In the genomic region with DNA sequence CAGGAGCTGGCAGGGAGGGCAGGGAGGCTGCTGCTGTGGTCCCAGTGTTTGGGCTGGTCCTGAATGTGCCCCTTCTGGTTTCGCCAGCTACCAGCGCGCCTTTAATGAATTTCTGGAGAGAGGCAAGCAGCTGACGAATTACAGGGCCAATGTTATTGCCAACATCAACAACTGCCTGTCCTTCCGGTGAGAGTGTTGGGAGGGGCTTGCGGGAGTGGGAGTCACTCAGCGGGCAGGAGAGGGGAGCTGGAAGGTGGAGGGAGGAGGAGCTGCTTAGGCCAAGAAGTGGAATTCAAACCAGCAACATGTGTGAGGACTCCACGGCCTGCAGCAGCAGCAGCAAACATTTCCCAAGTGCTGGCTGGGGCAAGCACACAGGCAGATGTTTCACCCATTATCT, we compare ENCODE assay signal across 12 cellular contexts. TPM values are rescaled to one million over a fixed set of nuclear protein-coding genes. Genes with fewer than 3 reads are reported as not detected.
DNase-seq lines count a peak whose midpoint lies in the region; ATAC-seq and TF ChIP-seq lines count a peak whose summit lies in the region.
"Had no signal": no experiment of that assay in that cellular context is flagged by ENCODE, and none has a peak within 500 bp of the region (broad histone marks: within the 10 kb centered on the region; RNA-seq: fewer than 3 reads in every experiment).

No MANE protein-coding gene starts in this region.

- peaks cover 21% of the 10 kb centered on the region for H3K27me3 Mint-ChIP-seq in nephron (ENCODE audit: low read depth)
- peaks cover 18% of the 10 kb centered on the region for H3K27me3 Mint-ChIP-seq in stimulated activated memory B cell treated with anti-CD40 and anti-IgM and Interleukin-4, amounts not matched to agents 10 μg/mL and 1 μg/mL and 100 μg/mL, for 72 hours

- POLR2A ChIA-PET in AG04450 (lab: Yijun Ruan, JAX), result interaction anchor here (0.5 to 1.3 kb wide), 3 partner anchors 13 to 203 kb away, joined by 3 to 7 read pairs (median 4); partner anchors contain the start of gene EIF5

- H3K27ac Mint-ChIP-seq in nephron, result peak overlapping the region; percentile 90 to 93 (median 93)
- H3K27ac Mint-ChIP-seq in stimulated activated memory B cell treated with anti-CD40 and anti-IgM and Interleukin-4, amounts not matched to agents 10 μg/mL and 1 μg/mL and 100 μg/mL, for 72 hours, result no peak overlapping the region

- DNase-seq in AG04450 (ENCODE audit: low read depth, low spot score) (peak; percentile 44), NCI-H1694 (lab: John Stamatoyannopoulos, UW) (peak; percentile 73), choroid plexus epithelial cell (ENCODE audit: low read depth) (peak; percentile 92), spleen (no peak)
- no peak for DNase-seq in activated CD4-positive, CD25-positive, alpha-beta regulatory T cell treated with anti-CD3 and anti-CD28 coated beads, Interleukin-2, amount 50 U/mL, for 72 hours
- DNase-seq: NCI-H1105 treated with DMSO at 0.1 percent for 48 hours had no signal

- H3K27me3 ChIP-seq in AG04450 (ENCODE audit: control insufficient read depth, insufficient read depth, low read length), result peaks cover 3% of the 10 kb centered on the region
- no peaks in the 10 kb centered on the region for H3K27me3 ChIP-seq in spleen (replicated peaks in 1 of 7)

- no peak for ATAC-seq in stimulated activated memory B cell treated with anti-CD40 and anti-IgM and Interleukin-4, amounts not matched to agents 10 μg/mL and 1 μg/mL and 100 μg/mL, for 72 hours
- no peak for ATAC-seq in GM18517 (IDR thresholded peaks at IDR 0.05; ENCODE audit: unreplicated experiment)

- H3K9me3 ChIP-seq in AG04450 (ENCODE audit: control insufficient read depth, insufficient read depth, low read length) (no peaks in the 10 kb centered on the region; the same call in 1 of the 2 replicates), spleen (no peaks in the 10 kb centered on the region)

- 77 to 89% (median 82%) methylated on average over 8 of the region's 8 CpGs for WGBS in spleen, 5 donors

- H3K27ac ChIP-seq in AG04450 (ENCODE audit: low read depth, low read length) (peak overlapping the region; percentile 39), spleen (no peak overlapping the region)
- H3K27ac ChIP-seq: C4-2B, parathyroid adenoma, SK-N-MC had no signal

- peaks cover 13% of the 10 kb centered on the region for H3K36me3 Mint-ChIP-seq in nephron (ENCODE audit: low read depth)
- H3K36me3 Mint-ChIP-seq in stimulated activated memory B cell treated with anti-CD40 and anti-IgM and Interleukin-4, amounts not matched to agents 10 μg/mL and 1 μg/mL and 100 μg/mL, for 72 hours, result peaks cover 6% of the 10 kb centered on the region

- peaks cover 10 to 77% (median 41%) of the 10 kb centered on the region in 6 donors for H3K4me1 ChIP-seq in spleen

- CTCF ChIA-PET in AG04450 (lab: Charles Lee), result interaction anchor here (2.3 kb wide), 1 partner anchor 26 kb away, joined by 8 read pairs; no protein-coding TSS in a partner anchor

- intact Hi-C loops in spleen (cut with DNase I; ENCODE audit: low total_unique reads), result no loop called here

- peaks cover 0 to 97% (median 44%) of the 10 kb centered on the region in 6 donors for H3K36me3 ChIP-seq in spleen

- TF ChIP-seq CTCF in AG04450 (IDR thresholded peaks at IDR 0.05; ENCODE audit: low read depth, low read length) (no peak), choroid plexus epithelial cell (conservative IDR thresholded peaks at IDR 0.05; ENCODE audit: low read depth, low read length) (no peak), nephron (IDR thresholded peaks at IDR 0.05; ENCODE audit: unreplicated experiment in 3 of 3) (no peak), spleen (IDR thresholded peaks at IDR 0.05 in 8 of 11, conservative IDR thresholded peaks at IDR 0.05 in 3 of 11) (no peak)

- H3K4me3 ChIP-seq in AG04450 (ENCODE audit: low read depth, low read length), result no peak overlapping the region
- no peak overlapping the region for H3K4me3 ChIP-seq in choroid plexus epithelial cell (ENCODE audit: low read depth, low read length)
- no peak overlapping the region for H3K4me3 ChIP-seq in spleen
- H3K4me3 ChIP-seq: SK-N-MC had no signal

- peak overlapping the region; percentile 36 to 59 (median 41) for H3K4me3 Mint-ChIP-seq in nephron
- no peak overlapping the region for H3K4me3 Mint-ChIP-seq in stimulated activated memory B cell treated with anti-CD40 and anti-IgM and Interleukin-4, amounts not matched to agents 10 μg/mL and 1 μg/mL and 100 μg/mL, for 72 hours

- no peak for TF ChIP-seq POLR2A in spleen (IDR thresholded peaks at IDR 0.05)

- H3K4me1 Mint-ChIP-seq in nephron, result peaks cover 36% of the 10 kb centered on the region
- H3K4me1 Mint-ChIP-seq in stimulated activated memory B cell treated with anti-CD40 and anti-IgM and Interleukin-4, amounts not matched to agents 10 μg/mL and 1 μg/mL and 100 μg/mL, for 72 hours, result no peaks in the 10 kb centered on the region

- H3K9me3 Mint-ChIP-seq in nephron, result no peaks in the 10 kb centered on the region
- H3K9me3 Mint-ChIP-seq in stimulated activated memory B cell treated with anti-CD40 and anti-IgM and Interleukin-4, amounts not matched to agents 10 μg/mL and 1 μg/mL and 100 μg/mL, for 72 hours, result no peaks in the 10 kb centered on the region

RNA-seq across cellular contexts. Expression of gene TNFAIP2, which starts 7.7 kb away (rescaled TPM):
- polyA plus RNA-seq in AG04450 (2011; rRNA removed), result 15.3 and 20.2 TPM in 2 replicates
- polyA minus RNA-seq in AG04450 (2011; rRNA and poly(A)+ RNA removed), result 14.6 and 24.9 TPM in 2 replicates
- total RNA-seq in spleen, result 100 to 1,000 TPM; 147 to 297 (median 261) TPM
- 100 to 1,000 TPM in 2 of 3 donors, 10 to 100 TPM in 1; 90.2 to 410 (median 391) TPM for polyA plus RNA-seq in spleen

RNA-seq across cellular contexts. Expression of gene EXOC3L4, which starts 36.4 kb away (rescaled TPM):
- polyA plus RNA-seq in AG04450 (2011; rRNA removed), result not detected in 2 replicates
- 0.37 TPM in 1 of 2 replicates, not detected in the other for polyA minus RNA-seq in AG04450 (2011; rRNA and poly(A)+ RNA removed)
- total RNA-seq in spleen, result 10 to 100 TPM in 4 of 7 donors, 1 to 10 TPM in 3; 2.0 to 30.0 (median 10.5) TPM
- 10 to 100 TPM; 18.5 to 39.2 (median 25.4) TPM for polyA plus RNA-seq in spleen

RNA-seq across cellular contexts. Expression of gene LBHD2, which starts 47.0 kb away (rescaled TPM):
- not detected in 2 replicates for polyA plus RNA-seq in AG04450 (2011; rRNA removed)
- polyA minus RNA-seq in AG04450 (2011; rRNA and poly(A)+ RNA removed), result not detected in 2 replicates
- total RNA-seq in spleen, result not detected
- under 1 TPM in 2 of 3 donors, not detected in 1; 0.52 to 0.55 TPM for polyA plus RNA-seq in spleen

Comparison
In these comparisons a context has a peak if more than half of its experiments do, and no peak if none do; other contexts are left out.
1. DNase-seq: peak in AG04450 (single experiment), NCI-H1694 (single experiment) and choroid plexus epithelial cell (single experiment); none in spleen (single experiment) and activated CD4-positive, CD25-positive, alpha-beta regulatory T cell treated with anti-CD3 and anti-CD28 coated beads, Interleukin-2, amount 50 U/mL, for 72 hours (single experiment).
2. RNA of gene EXOC3L4, which starts 36.4 kb away (polyA plus RNA-seq): 18.5 to 39.2 TPM in spleen; not detected in AG04450; every median in the first group is over 10 times any median in the second.